12 cellular contexts compared by ENCODE assay signal in genomic region chr10:103640436-103641181, GRCh38.
DNase-seq lines count a peak whose midpoint lies in the region; ATAC-seq and TF ChIP-seq lines count a peak whose summit lies in the region.
"Had no signal": no experiment of that assay in that cellular context is flagged by ENCODE, and none has a peak within 500 bp of the region (broad histone marks: within the 10 kb centered on the region; RNA-seq: fewer than 3 reads in every experiment).

No MANE protein-coding gene starts in this region.

- TF ChIP-seq CTCF in progenitor cell of endocrine pancreas (IDR thresholded peaks at IDR 0.05; ENCODE audit: unreplicated experiment) (no peak), nephron progenitor cell (IDR thresholded peaks at IDR 0.05) (no peak)

- peaks cover 95% of the 10 kb centered on the region for H3K36me3 ChIP-seq in BLaER1

- peaks cover 8% of the 10 kb centered on the region for H3K36me3 Mint-ChIP-seq in progenitor cell of endocrine pancreas (ENCODE audit: insufficient read depth)
- H3K36me3 Mint-ChIP-seq in nephron progenitor cell (ENCODE audit: low read depth), result peaks cover 25% of the 10 kb centered on the region

- H3K9me3 ChIP-seq in BLaER1, result no peaks in the 10 kb centered on the region

- no peak overlapping the region for H3K9ac ChIP-seq in BLaER1

- H3K4me3 Mint-ChIP-seq in progenitor cell of endocrine pancreas (ENCODE audit: low read depth), result no peak overlapping the region
- no peak overlapping the region for H3K4me3 Mint-ChIP-seq in nephron progenitor cell

- H3K4me2 ChIP-seq in BLaER1, result peak overlapping the region; percentile 60

- peaks cover 66% of the 10 kb centered on the region for H3K4me1 ChIP-seq in BLaER1

- DNase-seq in astrocyte of the hippocampus (ENCODE audit: low read depth, low spot score) (peak; percentile 29), Right ventricle myocardium superior (no peak), progenitor cell of endocrine pancreas (ENCODE audit: low spot score, unreplicated experiment) (no peak), NCI-H345 (lab: John Stamatoyannopoulos, UW) (no peak), nephron progenitor cell (no peak)
- DNase-seq in activated CD4-positive, alpha-beta T cell treated with anti-CD3 and anti-CD28 coated beads for 1 hour, result no peak
- no peak for DNase-seq in stimulated activated CD4-positive, alpha-beta T cell treated with anti-CD3 and anti-CD28 coated beads, Interleukin-4, amount 100 ng/mL, for 1 hour
- DNase-seq: activated effector memory CD4-positive, alpha-beta T cell treated with Interleukin-2 at 50 U/mL for 16 hours; aorta; effector CD8-positive, alpha-beta T cell; MM.1S had no signal

- H3K4me1 Mint-ChIP-seq in progenitor cell of endocrine pancreas (ENCODE audit: low read depth), result peaks cover 4% of the 10 kb centered on the region
- H3K4me1 Mint-ChIP-seq in nephron progenitor cell, result peaks cover 66% of the 10 kb centered on the region

- H3K9me3 Mint-ChIP-seq in progenitor cell of endocrine pancreas (ENCODE audit: low read depth) (no peaks in the 10 kb centered on the region), nephron progenitor cell (no peaks in the 10 kb centered on the region)

- H3K27me3 ChIP-seq in BLaER1, result no peaks in the 10 kb centered on the region

- H3K27ac Mint-ChIP-seq in progenitor cell of endocrine pancreas (peak overlapping the region; percentile 62), nephron progenitor cell (no peak overlapping the region)

- H4K20me1 ChIP-seq in BLaER1, result peaks cover 100% of the 10 kb centered on the region

- peak overlapping the region; percentile 5; the same call in 1 of the 2 replicates for H3K27ac ChIP-seq in BLaER1

- H3K4me3 ChIP-seq in BLaER1, result no peak overlapping the region

- H3K27me3 Mint-ChIP-seq in progenitor cell of endocrine pancreas (no peaks in the 10 kb centered on the region), nephron progenitor cell (ENCODE audit: low read depth, poor library complexity) (peaks cover 2% of the 10 kb centered on the region)

- ATAC-seq in Right ventricle myocardium superior (ENCODE audit: poor library complexity), result peak; percentile 56

- intact Hi-C loops in Right ventricle myocardium superior (cut with DNase I), result no loop called here
